In genomic region chr2:86297382-86298147, GRCh38 we compare ENCODE assay signal across 9 cellular contexts. TPM values are rescaled to one million over a fixed set of nuclear protein-coding genes. Genes with fewer than 3 reads are reported as not detected.
DNase-seq lines count a peak whose midpoint lies in the region; ATAC-seq and TF ChIP-seq lines count a peak whose summit lies in the region.
"Had no signal": no experiment of that assay in that cellular context is flagged by ENCODE, and none has a peak within 500 bp of the region (broad histone marks: within the 10 kb centered on the region; RNA-seq: fewer than 3 reads in every experiment).

No MANE protein-coding gene starts in this region.

- H3K27me3 Mint-ChIP-seq in activated naive CD4-positive, alpha-beta T cell treated with anti-CD3 and anti-CD28 coated beads, Interleukin-2, amount 10 ng/mL, durations not matched to agents 7 days and 5 days = peaks cover 49% of the 10 kb centered on the region

- DNase-seq in activated naive CD4-positive, alpha-beta T cell treated with anti-CD3 and anti-CD28 coated beads, Interleukin-2, amount 10 ng/mL, durations not matched to agents 7 days and 5 days = peak; percentile 30
- DNase-seq in activated naive CD4-positive, alpha-beta T cell treated with anti-CD3 and anti-CD28 coated beads, Interleukin-2, amount 50 U/mL, for 16 hours = no peak
- DNase-seq in RPMI8226 (peak; percentile 21), cardiac muscle cell (ENCODE audit: low read depth in 1 of 2, low spot score in 1 of 2) (no peak), thoracic aorta (ENCODE audit: low spot score) (no peak), SW480 (ENCODE audit: low spot score) (no peak), cortex of kidney (lab: John Stamatoyannopoulos, UW) (no peak)
- DNase-seq: CD4-positive, alpha-beta memory T cell had no signal

- peaks cover 12% of the 10 kb centered on the region for H3K4me1 ChIP-seq in cardiac muscle cell (ENCODE audit: low read depth)
- H3K4me1 ChIP-seq in thoracic aorta (ENCODE audit: control insufficient read depth in 1 of 2, low read depth in 2 of 2) = peaks cover 16 to 49% of the 10 kb centered on the region in 2 donors

- no peaks in the 10 kb centered on the region for H3K9me3 Mint-ChIP-seq in activated naive CD4-positive, alpha-beta T cell treated with anti-CD3 and anti-CD28 coated beads, Interleukin-2, amount 10 ng/mL, durations not matched to agents 7 days and 5 days

- H3K36me3 Mint-ChIP-seq in activated naive CD4-positive, alpha-beta T cell treated with anti-CD3 and anti-CD28 coated beads, Interleukin-2, amount 10 ng/mL, durations not matched to agents 7 days and 5 days = no peaks in the 10 kb centered on the region
- H3K36me3 Mint-ChIP-seq: CD4-positive, alpha-beta memory T cell had no signal

- H3K27ac Mint-ChIP-seq in activated naive CD4-positive, alpha-beta T cell treated with anti-CD3 and anti-CD28 coated beads, Interleukin-2, amount 10 ng/mL, durations not matched to agents 7 days and 5 days = no peak overlapping the region
- H3K27ac Mint-ChIP-seq: CD4-positive, alpha-beta memory T cell had no signal

- H3K4me3 ChIP-seq in cardiac muscle cell (no peak overlapping the region), thoracic aorta (no peak overlapping the region)

- CTCF ChIA-PET in activated naive CD4-positive, alpha-beta T cell treated with anti-CD3 and anti-CD28 coated beads, Interleukin-2, amount 10 ng/mL, durations not matched to agents 7 days and 5 days (lab: Charles Lee) = interaction anchor here (1.4 to 6.1 kb wide), 4 partner anchors 41 to 77 kb away, joined by 4 to 56 read pairs (median 8); no protein-coding TSS in a partner anchor

- no peaks in the 10 kb centered on the region for H3K4me1 Mint-ChIP-seq in activated naive CD4-positive, alpha-beta T cell treated with anti-CD3 and anti-CD28 coated beads, Interleukin-2, amount 10 ng/mL, durations not matched to agents 7 days and 5 days
- H3K4me1 Mint-ChIP-seq: CD4-positive, alpha-beta memory T cell had no signal

- no peak overlapping the region for H3K4me3 Mint-ChIP-seq in activated naive CD4-positive, alpha-beta T cell treated with anti-CD3 and anti-CD28 coated beads, Interleukin-2, amount 10 ng/mL, durations not matched to agents 7 days and 5 days
- H3K4me3 Mint-ChIP-seq: CD4-positive, alpha-beta memory T cell had no signal

- H3K36me3 ChIP-seq in cardiac muscle cell (no peaks in the 10 kb centered on the region), thoracic aorta (no peaks in the 10 kb centered on the region)

- TF ChIP-seq CTCF in cardiac muscle cell (IDR thresholded peaks at IDR 0.05; ENCODE audit: low read depth, low read length) (peak; percentile 7), thoracic aorta (IDR thresholded peaks at IDR 0.05) (peak; percentile 24)

- H3K9me3 ChIP-seq in cardiac muscle cell (ENCODE audit: low read depth) (no peaks in the 10 kb centered on the region), thoracic aorta (no peaks in the 10 kb centered on the region)

- ATAC-seq in thoracic aorta (ENCODE audit: insufficient number of reproducible peaks, low FRiP score, low read depth) (no peak), HG02623 (IDR thresholded peaks at IDR 0.05; ENCODE audit: unreplicated experiment) (no peak)

- H3K27me3 ChIP-seq in cardiac muscle cell = no peaks in the 10 kb centered on the region
- no peaks in the 10 kb centered on the region for H3K27me3 ChIP-seq in thoracic aorta (replicated peaks; ENCODE audit: insufficient read depth)

- H3K27ac ChIP-seq in cardiac muscle cell = no peak overlapping the region
- peak overlapping the region; percentile 64 to 81 for H3K27ac ChIP-seq in thoracic aorta

RNA-seq across cellular contexts. Expression of gene REEP1, which starts 39.9 kb away (rescaled TPM):
- total RNA-seq in cardiac muscle cell (14.6 and 22.7 TPM in 2 replicates), thoracic aorta (10 to 100 TPM; 20.9 to 22.7 TPM)
- 19.3 and 20.4 TPM in 2 replicates for polyA plus RNA-seq in cardiac muscle cell
- polyA plus RNA-seq: CD4-positive, alpha-beta memory T cell had no signal

Comparison
In these comparisons a context has a peak if more than half of its experiments do, and no peak if none do; other contexts are left out.
1. DNase-seq: peak in activated naive CD4-positive, alpha-beta T cell treated with anti-CD3 and anti-CD28 coated beads, Interleukin-2, amount 10 ng/mL, durations not matched to agents 7 days and 5 days (single experiment) and RPMI8226 (single experiment); none in activated naive CD4-positive, alpha-beta T cell treated with anti-CD3 and anti-CD28 coated beads, Interleukin-2, amount 50 U/mL, for 16 hours (single experiment), cardiac muscle cell (0 of 2), thoracic aorta (single experiment), SW480 (single experiment) and cortex of kidney (single experiment).